In the genomic region with DNA sequence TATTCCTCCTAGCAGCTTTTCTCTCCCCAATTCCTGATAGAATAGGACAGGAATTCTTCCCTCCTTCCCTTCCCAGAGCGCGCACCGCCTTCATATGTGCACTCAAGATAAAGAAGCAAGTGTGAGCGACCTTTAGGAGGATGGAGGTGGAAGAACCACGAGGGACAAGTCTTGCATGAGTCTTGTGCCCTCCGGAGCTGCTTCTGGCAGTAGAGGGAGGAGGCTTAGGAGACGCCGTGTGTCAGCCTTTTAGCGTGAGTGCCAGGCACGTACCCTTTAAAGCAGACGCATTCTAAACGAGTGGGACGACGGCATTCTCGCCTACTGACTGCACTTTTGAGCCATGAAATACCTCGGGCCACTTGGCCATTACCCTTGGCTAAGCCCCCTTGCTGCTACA, we compare ENCODE assay signal across 18 cellular contexts.
"Had no signal": no experiment of that assay in that cellular context is flagged by ENCODE, and none has a peak within 500 bp of the region (broad histone marks: within the 10 kb centered on the region; RNA-seq: fewer than 3 reads in every experiment).

No MANE protein-coding gene starts in this region.

- H3K36me3 ChIP-seq: ovary had no signal

- ATAC-seq: activated CD4-positive, alpha-beta T cell treated with anti-CD3 and anti-CD28 coated beads for 36 hours; esophagus mucosa; left colon; stimulated activated naive CD8-positive, alpha-beta T cell treated with anti-CD3 and anti-CD28 coated beads, Interleukin-15, Interleukin-2, amounts not matched to agents 100 U/mL and 50 U/mL, for 24 hours had no signal

- H3K27me3 ChIP-seq: body of pancreas, ovary, suprapubic skin, upper lobe of right lung had no signal

- H3K9me3 ChIP-seq: body of pancreas, lower lobe of right lung, ovary, SK-N-SH, suprapubic skin, upper lobe of right lung had no signal

- DNase-seq: activated CD4-positive, alpha-beta memory T cell treated with anti-CD3 and anti-CD28 coated beads for 36 hours; activated CD4-positive, alpha-beta T cell treated with anti-CD3 and anti-CD28 coated beads for 36 hours; activated naive CD8-positive, alpha-beta T cell treated with anti-CD3 and anti-CD28 coated beads for 36 hours; activated T-cell treated with anti-CD3 and anti-CD28 coated beads for 4 hours; cortex of kidney; effector CD8-positive, alpha-beta T cell; lower lobe of right lung; natural killer cell; SK-N-SH; stimulated activated CD4-positive, alpha-beta T cell treated with anti-CD3 and anti-CD28 coated beads, Interleukin-12 subunit alpha, Interleukin-12 subunit beta, amount 100 ng/mL, for 4 hours; stimulated activated CD4-positive, alpha-beta T cell treated with anti-CD3 and anti-CD28 coated beads, Interleukin-1b, Interleukin-23, amount 100 ng/mL, for 48 hours; stimulated activated naive CD8-positive, alpha-beta T cell treated with anti-CD3 and anti-CD28 coated beads, Interleukin-15, Interleukin-2, amounts not matched to agents 100 U/mL and 50 U/mL, for 24 hours; upper lobe of right lung had no signal

- H3K27ac ChIP-seq: lower lobe of right lung, upper lobe of right lung had no signal

- H3K4me3 ChIP-seq: body of pancreas, lower lobe of right lung, ovary, suprapubic skin, upper lobe of right lung had no signal
